ENCODE assay signal across 15 cellular contexts in genomic region chr20:37940161-37940560, GRCh38. TPM values are rescaled to one million over a fixed set of nuclear protein-coding genes. Genes with fewer than 3 reads are reported as not detected.
A peak's percentile ranks its signal among the peaks of the same experiment; 100 is the strongest.
DNase-seq lines count a peak whose midpoint lies in the region; ATAC-seq and TF ChIP-seq lines count a peak whose summit lies in the region.
"Had no signal": no experiment of that assay in that cellular context is flagged by ENCODE, and none has a peak within 500 bp of the region (broad histone marks: within the 10 kb centered on the region; RNA-seq: fewer than 3 reads in every experiment).

No MANE protein-coding gene starts in this region.

- H3K4me3 ChIP-seq in H7 (ENCODE audit: insufficient read depth, low read depth, low read length) (no peak overlapping the region), spleen (no peak overlapping the region)

- ATAC-seq in left lobe of liver (no peak), HG03571 (IDR thresholded peaks at IDR 0.05; ENCODE audit: unreplicated experiment) (no peak)

- TF ChIP-seq CTCF in spleen (IDR thresholded peaks at IDR 0.05 in 8 of 11, conservative IDR thresholded peaks at IDR 0.05 in 3 of 11): no peak

- H3K27ac ChIP-seq in spleen: peak overlapping the region in 6 of 8 donors; percentile 2 to 63 (median 37)
- H3K27ac ChIP-seq: C4-2B had no signal

- WGBS in spleen, 5 donors: 90 to 97% (median 95%) methylated on average over 9 of the region's 9 CpGs

- H3K36me3 ChIP-seq in H7 (replicated peaks; ENCODE audit: control insufficient read depth, insufficient read depth, low read length) (no peaks in the 10 kb centered on the region), spleen (no peaks in the 10 kb centered on the region)

- H3K9me3 ChIP-seq in spleen: peaks cover 0 to 4% (median 0%) of the 10 kb centered on the region in 8 donors

- H3K4me1 ChIP-seq in spleen: peaks cover 0 to 15% (median 5%) of the 10 kb centered on the region in 6 donors

- intact Hi-C loops in spleen (cut with DNase I; ENCODE audit: low total_unique reads): no loop called here

- no peak for TF ChIP-seq POLR2A in spleen (IDR thresholded peaks at IDR 0.05)

- DNase-seq in D341Med (ENCODE audit: low spot score) (peak; percentile 59), H7 (peak; percentile 45), left lobe of liver (ENCODE audit: low spot score) (peak; percentile 28), spleen (no peak), SIG-M5 (lab: John Stamatoyannopoulos, UW) (no peak), Kasumi-1 (lab: John Stamatoyannopoulos, UW) (no peak)
- DNase-seq: AML-193, DND-41, NCI-H1105 treated with DMSO at 0.1 percent for 48 hours, NCI-H1694, NCI-H510A, NCI-H748 treated with DMSO at 0.1 percent for 48 hours, SHP77 treated with DMSO at 0.1 percent for 48 hours had no signal

- H3K27me3 ChIP-seq in H7 (ENCODE audit: control insufficient read depth, insufficient read depth, low read length) (no peaks in the 10 kb centered on the region), spleen (replicated peaks in 1 of 7) (no peaks in the 10 kb centered on the region)

RNA-seq across cellular contexts. Expression of gene VSTM2L, which starts 37.2 kb away (rescaled TPM):
- 2.7 and 5.8 TPM in 2 replicates for total RNA-seq in H7 (2014; rRNA removed; shearing (Covaris generic))
- 4.4 TPM for total RNA-seq in left lobe of liver
- 10 to 100 TPM; 12.9 to 88.7 (median 34.9) TPM for total RNA-seq in spleen
- polyA plus RNA-seq in spleen: 10 to 100 TPM in 1 of 3 donors, 1 to 10 TPM in 2; 1.7 to 13.5 (median 2.9) TPM

Comparison
In these comparisons a context has a peak if more than half of its experiments do, and no peak if none do; other contexts are left out.
1. DNase-seq: peak in D341Med (single experiment), H7 (single experiment) and left lobe of liver (single experiment); none in spleen (single experiment), SIG-M5 (single experiment) and Kasumi-1 (0 of 2).